1 cellular context compared by ENCODE assay signal in genomic region chr16:29961479-29962343, GRCh38.
TF ChIP-seq lines count a peak whose summit lies in the region.

Gene TMEM219 (plus strand): TSS chr16:29962079. CDS start chr16:29963144, 1,065 bp downstream.

TF ChIP-seq in HepG2, 621 proteins besides CTCF, POLR2A, EP300 and RAD21 (continued from another document and continues in another):
- TF ChIP-seq CSRNP1 (CRISPR knock-in tag; IDR thresholded peaks at IDR 0.05) = peak; percentile 86; the same call in 1 of the 2 replicates
- peak; percentile 47 for TF ChIP-seq ZGPAT (CRISPR knock-in tag; IDR thresholded peaks at IDR 0.05)
- TF ChIP-seq FOSL2 (CRISPR knock-in tag; IDR thresholded peaks at IDR 0.05) = no peak
- peak; percentile 28 for TF ChIP-seq ZNF781 (CRISPR knock-in tag; IDR thresholded peaks at IDR 0.05; ENCODE audit: borderline replicate concordance, not compliant biosample characterization)
- peak; percentile 75; the same call in 1 of the 2 replicates for TF ChIP-seq ZNF564 (CRISPR knock-in tag; IDR thresholded peaks at IDR 0.05)
- TF ChIP-seq YEATS2 (CRISPR knock-in tag; IDR thresholded peaks at IDR 0.05; ENCODE audit: borderline replicate concordance) = no peak; the same call in 1 of the 2 replicates
- no peak for TF ChIP-seq FIP1L1 (IDR thresholded peaks at IDR 0.05; ENCODE audit: borderline replicate concordance, insufficient read depth, low read depth, low read length)
- TF ChIP-seq ZBTB25 (CRISPR knock-in tag; IDR thresholded peaks at IDR 0.05) = peak; percentile 50; the same call in 1 of the 2 replicates
- no peak for TF ChIP-seq ZNF761 (CRISPR knock-in tag; conservative IDR thresholded peaks at IDR 0.05)
- no peak for TF ChIP-seq CAMTA2 (CRISPR knock-in tag; IDR thresholded peaks at IDR 0.05; ENCODE audit: borderline replicate concordance)
- TF ChIP-seq TFE3 (CRISPR knock-in tag; IDR thresholded peaks at IDR 0.05) = peak; percentile 34
- no peak for TF ChIP-seq ZNF530 (CRISPR knock-in tag; IDR thresholded peaks at IDR 0.05; ENCODE audit: low read depth)
- TF ChIP-seq LRRFIP1 (CRISPR knock-in tag; conservative IDR thresholded peaks at IDR 0.05) = no peak
- no peak; the same call in 1 of the 2 replicates for TF ChIP-seq GFI1 (CRISPR knock-in tag; IDR thresholded peaks at IDR 0.05; ENCODE audit: borderline replicate concordance)
- no peak for TF ChIP-seq ATAD3A (CRISPR knock-in tag; IDR thresholded peaks at IDR 0.05)
- 0 out of 2 replicates have a peak, but pooled peaks have one; percentile 45 for TF ChIP-seq ZNF124 (CRISPR knock-in tag; IDR thresholded peaks at IDR 0.05)
- no peak for TF ChIP-seq NCOA5 (CRISPR knock-in tag; IDR thresholded peaks at IDR 0.05)
- 0 out of 2 replicates have a peak, but pooled peaks have one; percentile 69 for TF ChIP-seq E2F2 (CRISPR knock-in tag; IDR thresholded peaks at IDR 0.05; ENCODE audit: borderline replicate concordance)
- TF ChIP-seq ZMAT5 (CRISPR knock-in tag; IDR thresholded peaks at IDR 0.05; ENCODE audit: borderline replicate concordance, low read depth) = no peak
- TF ChIP-seq NFE2L1 (CRISPR knock-in tag; IDR thresholded peaks at IDR 0.05; ENCODE audit: borderline replicate concordance) = no peak; the same call in 1 of the 2 replicates
- no peak for TF ChIP-seq RELA (CRISPR knock-in tag; IDR thresholded peaks at IDR 0.05)
- TF ChIP-seq ZNF251 (CRISPR knock-in tag; IDR thresholded peaks at IDR 0.05) = no peak
- TF ChIP-seq ZNF441 (CRISPR knock-in tag; IDR thresholded peaks at IDR 0.05; ENCODE audit: borderline replicate concordance) = peak; percentile 71
- peak; percentile 86 for TF ChIP-seq SNAPC5 (CRISPR knock-in tag; IDR thresholded peaks at IDR 0.05; ENCODE audit: borderline replicate concordance)
- no peak for TF ChIP-seq SETDB1 (CRISPR knock-in tag; IDR thresholded peaks at IDR 0.05; ENCODE audit: borderline replicate concordance)
- no peak for TF ChIP-seq ZNF775 (CRISPR knock-in tag; IDR thresholded peaks at IDR 0.05; ENCODE audit: borderline replicate concordance)
- TF ChIP-seq ZMYM4 (CRISPR knock-in tag; IDR thresholded peaks at IDR 0.05) = peak; percentile 58
- no peak for TF ChIP-seq ZNF503 (CRISPR knock-in tag; IDR thresholded peaks at IDR 0.05)
- TF ChIP-seq ZNF407 (CRISPR knock-in tag; IDR thresholded peaks at IDR 0.05; ENCODE audit: not compliant biosample characterization) = no peak
- TF ChIP-seq PRPF4 (IDR thresholded peaks at IDR 0.05; ENCODE audit: low read depth, low read length, poor library complexity, severe bottlenecking) = no peak
- no peak; the same call in 1 of the 2 replicates for TF ChIP-seq ESRRA (CRISPR knock-in tag; IDR thresholded peaks at IDR 0.05; ENCODE audit: low read depth)
- TF ChIP-seq SCMH1 (CRISPR knock-in tag; IDR thresholded peaks at IDR 0.05; ENCODE audit: borderline replicate concordance) = no peak
- peak; percentile 8; the same call in 1 of the 2 replicates for TF ChIP-seq RFXAP (CRISPR knock-in tag; IDR thresholded peaks at IDR 0.05; ENCODE audit: borderline replicate concordance)
- no peak for TF ChIP-seq NBN (conservative IDR thresholded peaks at IDR 0.05)
- TF ChIP-seq ELF1 (CRISPR knock-in tag; IDR thresholded peaks at IDR 0.05) = peak; percentile 9; the same call in 1 of the 2 replicates
- no peak for TF ChIP-seq KLF6 (CRISPR knock-in tag; IDR thresholded peaks at IDR 0.05)
